In genomic region chr1:143727263-143727662, GRCh38 we compare ENCODE assay signal across 25 cellular contexts.
"Had no signal": no experiment of that assay in that cellular context is flagged by ENCODE, and none has a peak within 500 bp of the region (broad histone marks: within the 10 kb centered on the region; RNA-seq: fewer than 3 reads in every experiment).

No MANE protein-coding gene starts in this region.

- H2AFZ ChIP-seq: hepatocyte, neural progenitor cell had no signal

- DNase-seq: dermis blood vessel endothelial cell; endodermal cell; erythroblast; foreskin keratinocyte; head of caudate nucleus; kidney; left cardiac atrium; left ventricle myocardium inferior; lower lobe of right lung; nucleus accumbens; ovary; small intestine; stimulated activated CD4-positive, alpha-beta T cell treated with anti-CD3 and anti-CD28 coated beads, Interleukin-2, amount 100 ng/mL, for 48 hours; stimulated activated naive CD8-positive, alpha-beta T cell treated with anti-CD3 and anti-CD28 coated beads, Interleukin-15, Interleukin-2, amounts not matched to agents 100 U/mL and 50 U/mL, for 24 hours; thyroid gland; upper lobe of left lung; uterus had no signal

- ATAC-seq: foreskin keratinocyte; left cardiac atrium; lower lobe of right lung; natural killer cell treated with Interleukin-12 subunit alpha and Interleukin-12 subunit beta and Interleukin-15 and Interleukin-18, amount 100 ng/mL, for 72 hours; stimulated activated naive CD8-positive, alpha-beta T cell treated with anti-CD3 and anti-CD28 coated beads, Interleukin-15, Interleukin-2, amounts not matched to agents 100 U/mL and 50 U/mL, for 24 hours had no signal

- H3K4me1 ChIP-seq: foreskin keratinocyte, left ventricle myocardium inferior, lower lobe of right lung, neural progenitor cell, right atrium auricular region, suprapubic skin, thyroid gland, upper lobe of left lung, uterus had no signal

- H3K36me3 ChIP-seq: left ventricle myocardium inferior, lower lobe of right lung, neural progenitor cell, ovary, right atrium auricular region, suprapubic skin, thyroid gland, upper lobe of left lung, uterus had no signal

- H3K36me3 Mint-ChIP-seq: memory B cell, mesothelial cell of epicardium had no signal

- H3K4me3 ChIP-seq: hepatocyte, left ventricle myocardium inferior, lower lobe of right lung, neural progenitor cell, ovary, right atrium auricular region, suprapubic skin, thyroid gland, upper lobe of left lung, uterus had no signal

- H3K4me2 ChIP-seq: hepatocyte, neural progenitor cell had no signal

- H3K9ac ChIP-seq: neural progenitor cell had no signal

- H3K4me1 Mint-ChIP-seq: endodermal cell, memory B cell, mesothelial cell of epicardium, neural progenitor cell had no signal

- H3K4me3 Mint-ChIP-seq: endodermal cell; memory B cell; mesothelial cell of epicardium; natural killer cell treated with Interleukin-12 subunit alpha and Interleukin-12 subunit beta and Interleukin-15 and Interleukin-18, amount 100 ng/mL, for 72 hours; neural progenitor cell had no signal

- H3K27ac ChIP-seq: foreskin keratinocyte, hepatocyte, left ventricle myocardium inferior, lower lobe of right lung, neural progenitor cell, ovary, right atrium auricular region, suprapubic skin, thyroid gland, upper lobe of left lung, uterus had no signal

- H3K9me3 ChIP-seq: left ventricle myocardium inferior, lower lobe of right lung, ovary, right atrium auricular region, suprapubic skin, thyroid gland, upper lobe of left lung, uterus had no signal

- H3K27me3 ChIP-seq: foreskin keratinocyte, hepatocyte, neural progenitor cell, ovary, right atrium auricular region, suprapubic skin, thyroid gland, upper lobe of left lung, uterus had no signal

- FAIRE-seq: endothelial cell of umbilical vein, kidney, small intestine had no signal

- H3K79me2 ChIP-seq: hepatocyte had no signal

- H3K27ac Mint-ChIP-seq: endodermal cell; memory B cell; mesothelial cell of epicardium; natural killer cell treated with Interleukin-12 subunit alpha and Interleukin-12 subunit beta and Interleukin-15 and Interleukin-18, amount 100 ng/mL, for 72 hours; neural progenitor cell had no signal
